1 cellular context compared by ENCODE assay signal in the genomic region with DNA sequence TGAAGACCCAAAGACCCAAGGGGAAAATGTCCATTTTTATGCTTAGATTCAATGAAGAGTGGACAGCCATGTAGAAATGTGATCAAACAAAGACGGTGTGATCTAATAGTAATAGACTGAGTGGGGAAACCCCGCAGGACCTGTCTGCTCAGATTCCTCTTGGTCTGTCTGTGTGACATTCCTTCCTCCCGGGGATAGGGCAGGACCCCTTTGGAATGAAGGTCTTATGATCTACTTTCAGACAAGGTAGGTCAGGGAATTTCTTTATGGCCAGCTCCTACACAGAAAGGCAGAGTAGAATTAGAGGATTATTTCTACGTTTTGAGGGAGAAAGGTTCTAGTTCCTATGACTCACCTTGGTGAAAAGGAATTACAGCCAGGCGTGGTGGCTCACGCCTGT.
TF ChIP-seq lines count a peak whose summit lies in the region.

No MANE protein-coding gene starts in this region.

TF ChIP-seq in Ishikawa, 13 proteins besides CTCF, POLR2A, EP300 and RAD21:
- TF ChIP-seq TEAD4 (IDR thresholded peaks at IDR 0.05) (peak; percentile 61), NFIC (IDR thresholded peaks at IDR 0.05) (no peak)
